In genomic region chr11:63763506-63764200, GRCh38 we compare ENCODE assay signal across 12 cellular contexts. TPM values are rescaled to one million over a fixed set of nuclear protein-coding genes. Genes with fewer than 3 reads are reported as not detected.
A peak's percentile ranks its signal among the peaks of the same experiment; 100 is the strongest.
DNase-seq lines count a peak whose midpoint lies in the region; ATAC-seq and TF ChIP-seq lines count a peak whose summit lies in the region.
"Had no signal": no experiment of that assay in that cellular context is flagged by ENCODE, and none has a peak within 500 bp of the region (broad histone marks: within the 10 kb centered on the region; RNA-seq: fewer than 3 reads in every experiment).

No MANE protein-coding gene starts in this region.

- H3K23ac ChIP-seq in mesenchymal stem cell (ENCODE audit: low read length in 2 of 2), result peak overlapping the region in 1 of 2 experiments; percentile 93

- no peak for DNase-seq in Peyer's patch
- DNase-seq in esophagus squamous epithelium (lab: John Stamatoyannopoulos, UW), result no peak
- DNase-seq in mesenchymal stem cell, result no peak
- no peak for DNase-seq in suprapubic skin (ENCODE audit: low spot score in 2 of 2)
- DNase-seq in NCI-H524 treated with DMSO at 0.1 percent for 48 hours (lab: John Stamatoyannopoulos, UW), result no peak
- no peak for DNase-seq in SJCRH30
- DNase-seq: activated CD4-positive, alpha-beta memory T cell treated with anti-CD3 and anti-CD28 coated beads for 36 hours; DND-41; NCI-H2107; stimulated activated naive B cell treated with anti-CD40 and anti-IgM and Interleukin-4, amounts not matched to agents 10 μg/mL and 1 μg/mL and 100 μg/mL, for 72 hours had no signal

- no peak overlapping the region for H2BK5ac ChIP-seq in mesenchymal stem cell (ENCODE audit: low read depth, low read length, poor library complexity, severe bottlenecking)

- H4K8ac ChIP-seq in mesenchymal stem cell (ENCODE audit: low read length), result peak overlapping the region; percentile 70

- H3K27ac ChIP-seq in Peyer's patch, result peak overlapping the region in 3 of 4 donors; percentile 14 to 62 (median 49)
- H3K27ac ChIP-seq in esophagus squamous epithelium, result peak overlapping the region; percentile 13 to 86 (median 78)
- no peak overlapping the region for H3K27ac ChIP-seq in mesenchymal stem cell (ENCODE audit: low read length, poor library complexity, severe bottlenecking)
- H3K27ac ChIP-seq in suprapubic skin, result no peak overlapping the region
- H3K27ac ChIP-seq in SJCRH30, result no peak overlapping the region

- H3K4ac ChIP-seq in mesenchymal stem cell (ENCODE audit: low read depth in 1 of 2, low read length in 2 of 2), result peak overlapping the region; percentile 4 to 91

- H2AFZ ChIP-seq in mesenchymal stem cell (ENCODE audit: low read depth, low read length), result no peak overlapping the region

- H3K18ac ChIP-seq in mesenchymal stem cell (ENCODE audit: low read depth in 1 of 2, low read length in 2 of 2), result peak overlapping the region; percentile 28 to 70

- WGBS in esophagus squamous epithelium, 2 donors, result 57 to 79% methylated on average over 12 to 14 of the region's 61 CpGs
- 42% methylated on average over 54 of the region's 61 CpGs for WGBS in mesenchymal stem cell
- WGBS in suprapubic skin, result 71% methylated on average over 54 of the region's 61 CpGs

- H3K4me1 ChIP-seq in Peyer's patch (peaks cover 0 to 51% (median 5%) of the 10 kb centered on the region in 4 donors), esophagus squamous epithelium (peaks cover 18 to 67% (median 39%) of the 10 kb centered on the region in 3 donors), mesenchymal stem cell (ENCODE audit: control insufficient read depth, insufficient read depth, low read depth, low read length) (peaks cover 53% of the 10 kb centered on the region), suprapubic skin (peaks cover 50% of the 10 kb centered on the region), SJCRH30 (peaks cover 7% of the 10 kb centered on the region; the same call in 1 of the 2 replicates)

- intact Hi-C loops in esophagus squamous epithelium (cut with DNase I), result loop anchor here (10.0 kb wide), 1 partner anchor 51 kb away; the partner anchor contains the start of gene SPINDOC

- TF ChIP-seq POLR2A in Peyer's patch (IDR thresholded peaks at IDR 0.05) (no peak), esophagus squamous epithelium (IDR thresholded peaks at IDR 0.05) (no peak), suprapubic skin (IDR thresholded peaks at IDR 0.05) (no peak)

- TF ChIP-seq EP300 in suprapubic skin (IDR thresholded peaks at IDR 0.05), result no peak

- H2BK15ac ChIP-seq in mesenchymal stem cell (ENCODE audit: low read depth, poor library complexity, severe bottlenecking), result no peak overlapping the region

- H2BK12ac ChIP-seq in mesenchymal stem cell (ENCODE audit: low read length in 2 of 2), result peak overlapping the region in 1 of 2 experiments; percentile 37

- H3K27me3 ChIP-seq in Peyer's patch (no peaks in the 10 kb centered on the region), esophagus squamous epithelium (no peaks in the 10 kb centered on the region), mesenchymal stem cell (ENCODE audit: control insufficient read depth in 1 of 2, insufficient read depth in 1 of 2, low read length in 2 of 2) (no peaks in the 10 kb centered on the region), suprapubic skin (no peaks in the 10 kb centered on the region), SJCRH30 (no peaks in the 10 kb centered on the region)

- H2AK5ac ChIP-seq in mesenchymal stem cell (ENCODE audit: low read length, severe bottlenecking), result no peak overlapping the region

- peak overlapping the region; percentile 57 for H3K9ac ChIP-seq in mesenchymal stem cell (ENCODE audit: low read length)

- ATAC-seq in HG02840 (IDR thresholded peaks at IDR 0.05; ENCODE audit: low FRiP score, unreplicated experiment) (no peak), HG03460 (IDR thresholded peaks at IDR 0.05; ENCODE audit: unreplicated experiment) (no peak)
- ATAC-seq: stimulated activated naive B cell treated with anti-CD40 and anti-IgM and Interleukin-4, amounts not matched to agents 10 μg/mL and 1 μg/mL and 100 μg/mL, for 72 hours had no signal

- peaks cover 24% of the 10 kb centered on the region for H3K79me1 ChIP-seq in mesenchymal stem cell (replicated peaks; ENCODE audit: low read length, poor library complexity, severe bottlenecking)

- peak overlapping the region; percentile 73 for H2BK120ac ChIP-seq in mesenchymal stem cell (ENCODE audit: low read depth, low read length)

- no peak overlapping the region for H3K14ac ChIP-seq in mesenchymal stem cell (ENCODE audit: low read length in 2 of 2)

- H3K9me3 ChIP-seq in Peyer's patch, result no peaks in the 10 kb centered on the region
- H3K9me3 ChIP-seq in esophagus squamous epithelium, result no peaks in the 10 kb centered on the region
- no peaks in the 10 kb centered on the region for H3K9me3 ChIP-seq in mesenchymal stem cell (ENCODE audit: control insufficient read depth, low read length)
- H3K9me3 ChIP-seq in suprapubic skin, result no peaks in the 10 kb centered on the region
- H3K9me3 ChIP-seq in SJCRH30 (replicated peaks), result no peaks in the 10 kb centered on the region

- H3K36me3 ChIP-seq in Peyer's patch (peaks cover 0 to 7% (median 0%) of the 10 kb centered on the region in 3 donors), esophagus squamous epithelium (peaks cover 0 to 36% (median 4%) of the 10 kb centered on the region in 3 donors), mesenchymal stem cell (ENCODE audit: control insufficient read depth in 1 of 2, insufficient read depth in 2 of 2, low read depth in 1 of 2, low read length in 2 of 2) (peaks cover 29 to 49% of the 10 kb centered on the region in 2 experiments), suprapubic skin (peaks cover 19% of the 10 kb centered on the region), SJCRH30 (peaks cover 22% of the 10 kb centered on the region)

- no peak for TF ChIP-seq CTCF in Peyer's patch (IDR thresholded peaks at IDR 0.05)
- no peak for TF ChIP-seq CTCF in esophagus squamous epithelium (IDR thresholded peaks at IDR 0.05)
- TF ChIP-seq CTCF in suprapubic skin (IDR thresholded peaks at IDR 0.05), result no peak

- peak overlapping the region; percentile 61 for H4K91ac ChIP-seq in mesenchymal stem cell (ENCODE audit: low read length)

- H3K4me3 ChIP-seq in Peyer's patch (peak overlapping the region; percentile 24 to 48 (median 38)), esophagus squamous epithelium (peak overlapping the region; percentile 41 to 68 (median 48)), mesenchymal stem cell (ENCODE audit: insufficient read depth in 1 of 2, low read depth in 1 of 2, low read length in 2 of 2) (peak overlapping the region; percentile 18 to 56), suprapubic skin (peak overlapping the region; percentile 49), SJCRH30 (no peak overlapping the region)

- peak overlapping the region; percentile 68 for H3K4me2 ChIP-seq in mesenchymal stem cell (ENCODE audit: low read length, poor library complexity, severe bottlenecking)

RNA-seq across cellular contexts. Expression of gene ZFTA, which starts 4.9 kb away (rescaled TPM):
- total RNA-seq in Peyer's patch (10 to 100 TPM in 1 of 4 donors, 1 to 10 TPM in 3; 3.7 to 10.5 (median 8.5) TPM), esophagus squamous epithelium (10 to 100 TPM in 1 of 4 donors, 1 to 10 TPM in 3; 2.9 to 12.0 (median 4.6) TPM), suprapubic skin (1 to 10 TPM; 3.3 to 5.0 (median 4.8) TPM)
- polyA plus RNA-seq in mesenchymal stem cell (2013, experiment 1 of 2), result 15.0 TPM
- 15.0 TPM for polyA plus RNA-seq in mesenchymal stem cell (2013, experiment 2 of 2)
- 20.3 and 21.7 TPM in 2 replicates for total RNA-seq in SJCRH30 (2014; rRNA removed; shearing (Covaris generic))

RNA-seq across cellular contexts. Expression of gene SPINDOC, which starts 49.6 kb away (rescaled TPM):
- total RNA-seq in Peyer's patch, result 10 to 100 TPM in 1 of 4 donors, 1 to 10 TPM in 3; 3.5 to 15.7 (median 6.4) TPM
- 1 to 10 TPM; 3.4 to 8.8 (median 6.1) TPM for total RNA-seq in esophagus squamous epithelium
- polyA plus RNA-seq in mesenchymal stem cell (2013, experiment 1 of 2), result 35.3 TPM
- polyA plus RNA-seq in mesenchymal stem cell (2013, experiment 2 of 2), result 35.1 TPM
- total RNA-seq in suprapubic skin, result 1 to 10 TPM; 3.9 to 9.4 (median 6.3) TPM
- 61.6 and 63.7 TPM in 2 replicates for total RNA-seq in SJCRH30 (2014; rRNA removed; shearing (Covaris generic))

Comparison
In these comparisons a context has a peak if more than half of its experiments do, and no peak if none do; other contexts are left out.
1. H3K27ac ChIP-seq: peak in Peyer's patch (3 of 4) and esophagus squamous epithelium (4 of 4); none in mesenchymal stem cell (single experiment), suprapubic skin (single experiment) and SJCRH30 (single experiment).